1 cellular context compared by ENCODE assay signal in the genomic region with DNA sequence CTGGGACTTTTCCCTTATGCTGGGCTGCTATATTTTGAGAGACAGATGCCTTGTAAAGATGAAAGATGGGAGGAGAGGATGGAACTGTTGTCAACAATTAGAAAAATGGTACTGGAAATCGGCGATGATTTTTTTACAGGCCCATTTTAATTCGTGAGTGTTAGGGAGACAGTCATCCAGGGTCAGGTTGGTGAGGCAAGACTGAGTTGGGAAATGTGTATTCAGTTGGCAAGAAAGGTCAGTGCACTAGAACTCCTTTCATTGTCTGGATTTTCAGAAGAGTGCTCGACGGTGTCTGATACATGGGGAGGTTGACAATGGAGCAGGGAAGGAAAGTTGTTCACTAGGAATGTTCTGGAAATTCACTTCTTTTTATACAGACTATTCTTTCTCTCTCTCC.
TF ChIP-seq lines count a peak whose summit lies in the region.

No MANE protein-coding gene starts in this region.

TF ChIP-seq in HepG2, 621 proteins besides CTCF, POLR2A, EP300 and RAD21:
- no peak for TF ChIP-seq NR2F6 (IDR thresholded peaks at IDR 0.05)
- no peak for TF ChIP-seq NR2F6 (CRISPR knock-in tag; IDR thresholded peaks at IDR 0.05)
- TF ChIP-seq IRX3 (CRISPR knock-in tag; IDR thresholded peaks at IDR 0.05; ENCODE audit: borderline replicate concordance, low read depth): no peak
- no peak for TF ChIP-seq SRF (IDR thresholded peaks at IDR 0.05; ENCODE audit: low read depth, low read length)
- no peak for TF ChIP-seq SRSF4 (IDR thresholded peaks at IDR 0.05; ENCODE audit: low read depth, low read length, poor library complexity, severe bottlenecking)
- no peak for TF ChIP-seq HOXA9 (CRISPR knock-in tag; IDR thresholded peaks at IDR 0.05; ENCODE audit: borderline replicate concordance)
- TF ChIP-seq, protein P1, sequence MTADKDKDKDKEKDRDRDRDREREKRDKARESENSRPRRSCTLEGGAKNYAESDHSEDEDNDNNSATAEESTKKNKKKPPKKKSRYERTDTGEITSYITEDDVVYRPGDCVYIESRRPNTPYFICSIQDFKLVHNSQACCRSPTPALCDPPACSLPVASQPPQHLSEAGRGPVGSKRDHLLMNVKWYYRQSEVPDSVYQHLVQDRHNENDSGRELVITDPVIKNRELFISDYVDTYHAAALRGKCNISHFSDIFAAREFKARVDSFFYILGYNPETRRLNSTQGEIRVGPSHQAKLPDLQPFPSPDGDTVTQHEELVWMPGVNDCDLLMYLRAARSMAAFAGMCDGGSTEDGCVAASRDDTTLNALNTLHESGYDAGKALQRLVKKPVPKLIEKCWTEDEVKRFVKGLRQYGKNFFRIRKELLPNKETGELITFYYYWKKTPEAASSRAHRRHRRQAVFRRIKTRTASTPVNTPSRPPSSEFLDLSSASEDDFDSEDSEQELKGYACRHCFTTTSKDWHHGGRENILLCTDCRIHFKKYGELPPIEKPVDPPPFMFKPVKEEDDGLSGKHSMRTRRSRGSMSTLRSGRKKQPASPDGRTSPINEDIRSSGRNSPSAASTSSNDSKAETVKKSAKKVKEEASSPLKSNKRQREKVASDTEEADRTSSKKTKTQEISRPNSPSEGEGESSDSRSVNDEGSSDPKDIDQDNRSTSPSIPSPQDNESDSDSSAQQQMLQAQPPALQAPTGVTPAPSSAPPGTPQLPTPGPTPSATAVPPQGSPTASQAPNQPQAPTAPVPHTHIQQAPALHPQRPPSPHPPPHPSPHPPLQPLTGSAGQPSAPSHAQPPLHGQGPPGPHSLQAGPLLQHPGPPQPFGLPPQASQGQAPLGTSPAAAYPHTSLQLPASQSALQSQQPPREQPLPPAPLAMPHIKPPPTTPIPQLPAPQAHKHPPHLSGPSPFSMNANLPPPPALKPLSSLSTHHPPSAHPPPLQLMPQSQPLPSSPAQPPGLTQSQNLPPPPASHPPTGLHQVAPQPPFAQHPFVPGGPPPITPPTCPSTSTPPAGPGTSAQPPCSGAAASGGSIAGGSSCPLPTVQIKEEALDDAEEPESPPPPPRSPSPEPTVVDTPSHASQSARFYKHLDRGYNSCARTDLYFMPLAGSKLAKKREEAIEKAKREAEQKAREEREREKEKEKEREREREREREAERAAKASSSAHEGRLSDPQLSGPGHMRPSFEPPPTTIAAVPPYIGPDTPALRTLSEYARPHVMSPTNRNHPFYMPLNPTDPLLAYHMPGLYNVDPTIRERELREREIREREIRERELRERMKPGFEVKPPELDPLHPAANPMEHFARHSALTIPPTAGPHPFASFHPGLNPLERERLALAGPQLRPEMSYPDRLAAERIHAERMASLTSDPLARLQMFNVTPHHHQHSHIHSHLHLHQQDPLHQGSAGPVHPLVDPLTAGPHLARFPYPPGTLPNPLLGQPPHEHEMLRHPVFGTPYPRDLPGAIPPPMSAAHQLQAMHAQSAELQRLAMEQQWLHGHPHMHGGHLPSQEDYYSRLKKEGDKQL (CRISPR knock-in tag; IDR thresholded peaks at IDR 0.05; ENCODE audit: low read depth): no peak
- TF ChIP-seq MAFF (IDR thresholded peaks at IDR 0.05; ENCODE audit: low read depth, low read length): no peak
- no peak for TF ChIP-seq ZNF335 (CRISPR knock-in tag; IDR thresholded peaks at IDR 0.05)
- TF ChIP-seq SALL1 (CRISPR knock-in tag; IDR thresholded peaks at IDR 0.05): no peak
- TF ChIP-seq RBM39 (IDR thresholded peaks at IDR 0.05; ENCODE audit: low read depth, low read length, poor library complexity, severe bottlenecking): no peak
- TF ChIP-seq, protein P2, sequence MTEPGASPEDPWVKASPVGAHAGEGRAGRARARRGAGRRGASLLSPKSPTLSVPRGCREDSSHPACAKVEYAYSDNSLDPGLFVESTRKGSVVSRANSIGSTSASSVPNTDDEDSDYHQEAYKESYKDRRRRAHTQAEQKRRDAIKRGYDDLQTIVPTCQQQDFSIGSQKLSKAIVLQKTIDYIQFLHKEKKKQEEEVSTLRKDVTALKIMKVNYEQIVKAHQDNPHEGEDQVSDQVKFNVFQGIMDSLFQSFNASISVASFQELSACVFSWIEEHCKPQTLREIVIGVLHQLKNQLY (CRISPR knock-in tag; IDR thresholded peaks at IDR 0.05): no peak
- TF ChIP-seq ZNF317 (CRISPR knock-in tag; IDR thresholded peaks at IDR 0.05): no peak
- TF ChIP-seq NCOA5 (CRISPR knock-in tag; IDR thresholded peaks at IDR 0.05): no peak
- no peak for TF ChIP-seq ZFP37 (CRISPR knock-in tag; IDR thresholded peaks at IDR 0.05; ENCODE audit: borderline replicate concordance)
- no peak for TF ChIP-seq KAT2B (IDR thresholded peaks at IDR 0.05; ENCODE audit: borderline replicate concordance, low read depth, low read length)
- TF ChIP-seq DNMT1 (CRISPR knock-in tag; IDR thresholded peaks at IDR 0.05): no peak
- TF ChIP-seq GZF1 (CRISPR knock-in tag; IDR thresholded peaks at IDR 0.05): no peak
- TF ChIP-seq ZBTB21 (CRISPR knock-in tag; IDR thresholded peaks at IDR 0.05): no peak
- TF ChIP-seq SMAD1 (CRISPR knock-in tag; IDR thresholded peaks at IDR 0.05; ENCODE audit: borderline replicate concordance, low read depth): no peak
